ENCODE assay signal across 8 cellular contexts in genomic region chr11:87463486-87464102, GRCh38.
A peak's percentile ranks its signal among the peaks of the same experiment; 100 is the strongest.
DNase-seq lines count a peak whose midpoint lies in the region; ATAC-seq and TF ChIP-seq lines count a peak whose summit lies in the region.

No MANE protein-coding gene starts in this region.

- H3K4me1 ChIP-seq in gastrocnemius medialis = no peaks in the 10 kb centered on the region

- no peaks in the 10 kb centered on the region for H3K36me3 ChIP-seq in gastrocnemius medialis

- TF ChIP-seq CTCF in gastrocnemius medialis (IDR thresholded peaks at IDR 0.05 in 4 of 5, conservative IDR thresholded peaks at IDR 0.05 in 1 of 5) = no peak

- intact Hi-C loops in gastrocnemius medialis (cut with DNase I; ENCODE audit: low total_unique reads) = no loop called here

- no peak for TF ChIP-seq POLR2A in gastrocnemius medialis (IDR thresholded peaks at IDR 0.05)

- H3K27me3 ChIP-seq in gastrocnemius medialis = no peaks in the 10 kb centered on the region

- in situ Hi-C loops in gastrocnemius medialis (cut with MboI; ENCODE audit: low sequenced_read_pairs in 4 of 4) = no loop called here

- ATAC-seq in HG03558 (IDR thresholded peaks at IDR 0.05; ENCODE audit: extremely low read depth, unreplicated experiment) = peak; percentile 84
- no peak for ATAC-seq in gastrocnemius medialis

- no peak overlapping the region for H3K27ac ChIP-seq in gastrocnemius medialis

- no peak overlapping the region for H3K4me3 ChIP-seq in gastrocnemius medialis

- DNase-seq in NCI-H524 (lab: John Stamatoyannopoulos, UW) (peak; percentile 26 to 47), NCI-H524 treated with DMSO at 0.1 percent for 48 hours (lab: John Stamatoyannopoulos, UW) (no peak), RPMI8226 (peak; percentile 44), kidney tubule cell (ENCODE audit: low spot score) (peak; percentile 62), C1 segment of cervical spinal cord (lab: John Stamatoyannopoulos, UW) (no peak), gastrocnemius medialis (no peak)
- DNase-seq in activated CD4-positive, alpha-beta T cell treated with anti-CD3 and anti-CD28 coated beads, Interleukin-2, amount 50 U/mL, for 4 hours = no peak

- no peaks in the 10 kb centered on the region for H3K9me3 ChIP-seq in gastrocnemius medialis

Comparison
In these comparisons a context has a peak if more than half of its experiments do, and no peak if none do; other contexts are left out.
1. DNase-seq: peak in NCI-H524 (2 of 2), RPMI8226 (single experiment) and kidney tubule cell (single experiment); none in NCI-H524 treated with DMSO at 0.1 percent for 48 hours (single experiment), activated CD4-positive, alpha-beta T cell treated with anti-CD3 and anti-CD28 coated beads, Interleukin-2, amount 50 U/mL, for 4 hours (0 of 2), C1 segment of cervical spinal cord (0 of 14) and gastrocnemius medialis (0 of 2).